8 cellular contexts compared by ENCODE assay signal in the genomic region with DNA sequence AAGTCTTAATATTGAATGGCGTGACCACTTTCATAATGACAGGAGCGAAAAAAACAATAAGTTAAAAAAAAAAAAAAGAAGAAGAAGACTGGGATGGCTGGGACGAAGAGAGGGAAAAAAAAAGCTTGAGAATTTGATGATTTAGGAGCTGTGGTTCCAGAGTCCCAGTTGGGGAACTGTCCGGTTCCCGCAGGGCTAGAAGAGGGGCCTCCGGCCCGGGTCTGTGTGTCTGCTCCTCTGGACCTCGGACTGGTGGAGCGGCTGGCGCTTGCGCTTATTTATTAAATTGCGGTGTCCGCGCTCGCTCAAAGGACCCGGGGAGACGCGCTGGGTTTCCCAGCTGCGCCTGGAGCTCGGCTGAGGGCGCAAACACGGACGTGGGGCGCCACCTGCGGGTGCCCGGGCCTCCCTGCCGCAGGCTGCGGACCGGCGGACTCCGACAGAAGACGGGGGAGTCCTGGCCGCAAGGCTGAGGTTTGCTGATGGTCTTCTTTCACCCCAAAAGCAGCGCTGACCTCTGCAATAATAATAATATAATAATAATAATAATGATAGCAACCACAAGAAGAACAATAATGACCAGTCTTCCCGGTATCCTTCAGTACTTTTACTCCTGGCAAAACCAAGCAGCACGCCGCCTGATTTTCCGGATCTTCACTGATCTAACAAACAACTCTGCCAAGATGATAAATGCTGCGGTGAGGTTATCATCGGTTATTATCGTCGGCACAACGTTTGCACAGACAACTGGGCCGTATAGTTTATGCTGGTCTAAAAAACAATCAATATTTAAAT.
DNase-seq lines count a peak whose midpoint lies in the region; ATAC-seq and TF ChIP-seq lines count a peak whose summit lies in the region.

A gene (minus strand): TSS at position 251 of the 795 bp plus-strand sequence. CDS start 2,182 bp downstream, outside the sequence.

- H3K4me1 ChIP-seq in iPS-20b (ENCODE audit: insufficient read depth, low read length) = no peaks in the 10 kb centered on the region

- no peaks in the 10 kb centered on the region for H3K36me3 ChIP-seq in iPS-20b (ENCODE audit: insufficient read depth, low read depth, low read length)

- H3K27me3 ChIP-seq in iPS-20b (ENCODE audit: insufficient read depth, low read length) = peaks cover 89% of the 10 kb centered on the region

- in situ Hi-C loops in astrocyte of the spinal cord (cut with HindIII; ENCODE audit: low sequenced_read_pairs) = no loop called here

- peak; percentile 85 for TF ChIP-seq CTCF in astrocyte of the spinal cord (IDR thresholded peaks at IDR 0.05; ENCODE audit: low read depth, low read length)

- DNase-seq in DMS153 (lab: John Stamatoyannopoulos, UW) = peak; percentile 83
- DNase-seq in NCI-H748 treated with DMSO at 0.1 percent for 48 hours (lab: John Stamatoyannopoulos, UW) = peak; percentile 78
- DNase-seq in astrocyte of the spinal cord (ENCODE audit: low read depth, low spot score) = peak; percentile 76
- DNase-seq in stimulated activated CD4-positive, alpha-beta T cell treated with anti-CD3 and anti-CD28 coated beads, Interleukin-2, amount 100 ng/mL, for 24 hours = peak; percentile 21 to 66
- no peak for DNase-seq in LoVo (ENCODE audit: low spot score)

- H3K9me3 ChIP-seq in iPS-20b (ENCODE audit: insufficient read depth, low read depth, low read length) = no peaks in the 10 kb centered on the region

- H3K4me3 ChIP-seq in astrocyte of the spinal cord (ENCODE audit: low read depth, low read length) (peak within 1 kb of the TSS; percentile 31), iPS-20b (ENCODE audit: low read length) (peak within 1 kb of the TSS; percentile 61; the same call in 1 of the 2 replicates)

- ATAC-seq in GM19351 (IDR thresholded peaks at IDR 0.05; ENCODE audit: unreplicated experiment) (peak; percentile 94), HG03439 (IDR thresholded peaks at IDR 0.05; ENCODE audit: unreplicated experiment) (peak; percentile 89)

- no peak within 1 kb of the TSS for H3K9ac ChIP-seq in iPS-20b (ENCODE audit: low read depth, low read length)

- no peak within 1 kb of the TSS for H3K27ac ChIP-seq in iPS-20b (ENCODE audit: low read length)
